ENCODE assay signal across 15 cellular contexts in the genomic region with DNA sequence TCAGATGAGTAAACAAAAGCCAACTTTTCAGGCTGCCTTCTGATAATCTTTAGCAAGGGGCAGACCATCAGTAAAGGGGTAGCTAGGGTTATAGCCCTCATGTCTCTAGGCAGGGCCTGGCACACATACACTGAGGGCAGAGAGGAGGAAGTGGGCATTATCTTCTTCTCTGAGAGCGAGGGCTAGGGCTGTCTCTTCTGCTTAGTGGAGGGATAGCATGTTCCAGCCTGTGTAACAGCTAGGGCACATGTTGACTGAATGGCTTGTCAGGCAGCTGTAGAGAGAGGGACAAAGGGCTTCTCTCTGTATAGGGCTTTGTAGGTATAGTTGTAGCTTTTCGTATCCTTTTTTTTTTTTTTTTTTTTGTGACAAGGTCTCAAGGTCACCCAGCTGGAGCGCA. TPM values are rescaled to one million over a fixed set of nuclear protein-coding genes. Genes with fewer than 3 reads are reported as not detected.
DNase-seq lines count a peak whose midpoint lies in the region; ATAC-seq and TF ChIP-seq lines count a peak whose summit lies in the region.
"Had no signal": no experiment of that assay in that cellular context is flagged by ENCODE, and none has a peak within 500 bp of the region (broad histone marks: within the 10 kb centered on the region; RNA-seq: fewer than 3 reads in every experiment).

No MANE protein-coding gene starts in this region.

- H3K27ac Mint-ChIP-seq in activated naive CD4-positive, alpha-beta T cell treated with anti-CD3 and anti-CD28 coated beads, Interleukin-2, amount 50 U/mL, for 24 hours = peak overlapping the region; percentile 94
- peak overlapping the region; percentile 63 for H3K27ac Mint-ChIP-seq in activated naive CD8-positive, alpha-beta T cell treated with anti-CD3 and anti-CD28 coated beads for 36 hours

- H3K27me3 Mint-ChIP-seq in activated naive CD4-positive, alpha-beta T cell treated with anti-CD3 and anti-CD28 coated beads, Interleukin-2, amount 50 U/mL, for 24 hours = no peaks in the 10 kb centered on the region
- H3K27me3 Mint-ChIP-seq in activated naive CD8-positive, alpha-beta T cell treated with anti-CD3 and anti-CD28 coated beads for 36 hours = no peaks in the 10 kb centered on the region
- H3K27me3 Mint-ChIP-seq: progenitor cell of endocrine pancreas had no signal

- H3K36me3 ChIP-seq in mucosa of descending colon (ENCODE audit: low read depth) (no peaks in the 10 kb centered on the region), upper lobe of right lung (peaks cover 14% of the 10 kb centered on the region)

- no peaks in the 10 kb centered on the region for H3K4me1 ChIP-seq in mucosa of descending colon (ENCODE audit: low read depth)
- H3K4me1 ChIP-seq in upper lobe of right lung = peaks cover 4% of the 10 kb centered on the region

- H3K27ac ChIP-seq in upper lobe of right lung = no peak overlapping the region
- H3K27ac ChIP-seq: suprapubic skin had no signal

- H3K4me3 ChIP-seq in mucosa of descending colon (no peak overlapping the region), upper lobe of right lung (no peak overlapping the region)
- H3K4me3 ChIP-seq: suprapubic skin had no signal

- H3K36me3 Mint-ChIP-seq in activated naive CD4-positive, alpha-beta T cell treated with anti-CD3 and anti-CD28 coated beads, Interleukin-2, amount 50 U/mL, for 24 hours = peaks cover 15% of the 10 kb centered on the region
- peaks cover 45% of the 10 kb centered on the region for H3K36me3 Mint-ChIP-seq in activated naive CD8-positive, alpha-beta T cell treated with anti-CD3 and anti-CD28 coated beads for 36 hours

- intact Hi-C loops in mucosa of descending colon (cut with DNase I, micrococcal nuclease) = no loop called here
- intact Hi-C loops in upper lobe of right lung (cut with DNase I) = loop anchor here (10.0 kb wide), 1 partner anchor 53 kb away; no protein-coding TSS in a partner anchor

- no peaks in the 10 kb centered on the region for H3K27me3 ChIP-seq in upper lobe of right lung
- H3K27me3 ChIP-seq: suprapubic skin had no signal

- ATAC-seq in mucosa of descending colon (peak; percentile 21), upper lobe of right lung (peak; percentile 69), HG02870 (IDR thresholded peaks at IDR 0.05; ENCODE audit: unreplicated experiment) (no peak)

- no peaks in the 10 kb centered on the region for H3K9me3 Mint-ChIP-seq in activated naive CD4-positive, alpha-beta T cell treated with anti-CD3 and anti-CD28 coated beads, Interleukin-2, amount 50 U/mL, for 24 hours
- peaks cover 2% of the 10 kb centered on the region for H3K9me3 Mint-ChIP-seq in activated naive CD8-positive, alpha-beta T cell treated with anti-CD3 and anti-CD28 coated beads for 36 hours

- DNase-seq in activated naive CD4-positive, alpha-beta T cell (lab: John Stamatoyannopoulos, UW) = no peak
- no peak for DNase-seq in activated naive CD8-positive, alpha-beta T cell treated with anti-CD3 and anti-CD28 coated beads for 36 hours
- DNase-seq in mucosa of descending colon (no peak), upper lobe of right lung (no peak), AG20443 (ENCODE audit: low spot score) (no peak), NCI-H1092 (lab: John Stamatoyannopoulos, UW) (no peak)
- DNase-seq: erythroblast, glutamatergic neuron, islet precursor cell, NCI-H1930, NCI-H510A treated with DMSO at 0.1 percent for 48 hours had no signal

- H3K9me3 ChIP-seq in mucosa of descending colon = no peaks in the 10 kb centered on the region
- no peaks in the 10 kb centered on the region for H3K9me3 ChIP-seq in upper lobe of right lung
- H3K9me3 ChIP-seq: suprapubic skin had no signal

- peaks cover 80% of the 10 kb centered on the region for H3K4me1 Mint-ChIP-seq in activated naive CD4-positive, alpha-beta T cell treated with anti-CD3 and anti-CD28 coated beads, Interleukin-2, amount 50 U/mL, for 24 hours
- peaks cover 56% of the 10 kb centered on the region for H3K4me1 Mint-ChIP-seq in activated naive CD8-positive, alpha-beta T cell treated with anti-CD3 and anti-CD28 coated beads for 36 hours

- H3K4me3 Mint-ChIP-seq in activated naive CD4-positive, alpha-beta T cell treated with anti-CD3 and anti-CD28 coated beads, Interleukin-2, amount 50 U/mL, for 24 hours = peak overlapping the region; percentile 33
- H3K4me3 Mint-ChIP-seq in activated naive CD8-positive, alpha-beta T cell treated with anti-CD3 and anti-CD28 coated beads for 36 hours = no peak overlapping the region

- TF ChIP-seq CTCF in mucosa of descending colon (IDR thresholded peaks at IDR 0.05) (no peak), upper lobe of right lung (IDR thresholded peaks at IDR 0.05) (no peak)

RNA-seq across cellular contexts. Expression of a gene that starts 17.8 kb away (rescaled TPM):
- 10 to 100 TPM; 28.9 to 30.3 TPM for total RNA-seq in activated naive CD8-positive, alpha-beta T cell treated with anti-CD3 and anti-CD28 coated beads for 36 hours
- total RNA-seq in mucosa of descending colon (10 to 100 TPM; 21.6 to 53.6 (median 21.7) TPM), upper lobe of right lung (49.0 TPM)
